ENCODE assay signal across 3 cellular contexts in the genomic region with DNA sequence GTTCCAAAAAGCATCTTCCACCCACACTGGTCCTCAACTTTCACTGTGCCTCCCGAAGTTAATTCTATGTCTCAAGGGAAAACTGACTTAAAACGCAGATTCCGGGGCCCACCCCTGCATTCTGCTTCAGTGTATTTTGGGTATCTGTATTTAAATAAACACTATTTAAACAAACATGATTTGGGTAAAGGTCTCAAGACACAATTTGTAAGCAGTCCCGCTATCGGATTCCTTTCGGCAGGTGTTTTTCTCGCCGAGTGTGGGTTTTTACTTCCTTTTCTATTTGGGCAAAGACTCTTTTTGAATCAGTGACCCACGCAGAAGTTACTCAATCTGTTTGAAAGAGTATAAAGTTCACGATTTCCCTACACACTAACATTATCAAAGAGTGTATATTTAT.
TF ChIP-seq lines count a peak whose summit lies in the region.

No MANE protein-coding gene starts in this region.

TF ChIP-seq in SK-N-SH, 30 proteins besides CTCF, POLR2A, EP300 and RAD21 (continued from another document):
- TF ChIP-seq ZBTB33 (IDR thresholded peaks at IDR 0.05; ENCODE audit: borderline replicate concordance, low read depth) (no peak), TCF12 (IDR thresholded peaks at IDR 0.05) (no peak), ELF1 (IDR thresholded peaks at IDR 0.05) (no peak), NRF1 (IDR thresholded peaks at IDR 0.05; ENCODE audit: low read depth, low read length) (no peak)
TF ChIP-seq in SK-N-SH: peak in this region for 0.

TF ChIP-seq in SK-N-SH treated with all-trans-retinoic acid at 6 μM for 48 hours, 23 proteins besides CTCF, POLR2A, EP300 and RAD21 (continued from another document):
- TF ChIP-seq TSHZ2 (CRISPR knock-in tag; IDR thresholded peaks at IDR 0.05) (no peak), ZNF565 (CRISPR knock-in tag; conservative IDR thresholded peaks at IDR 0.05; ENCODE audit: low read depth) (no peak), POU6F1 (CRISPR knock-in tag; IDR thresholded peaks at IDR 0.05; ENCODE audit: borderline replicate concordance, low read depth) (no peak), PATZ1 (CRISPR knock-in tag; IDR thresholded peaks at IDR 0.05; ENCODE audit: borderline replicate concordance) (no peak), RARB (CRISPR knock-in tag; IDR thresholded peaks at IDR 0.05) (no peak), ARNTL (CRISPR knock-in tag; IDR thresholded peaks at IDR 0.05; ENCODE audit: borderline replicate concordance, low read depth) (no peak)

TF ChIP-seq in WTC11, 78 proteins besides CTCF, POLR2A, EP300 and RAD21 (continued from another document):
- TF ChIP-seq, protein P1, sequence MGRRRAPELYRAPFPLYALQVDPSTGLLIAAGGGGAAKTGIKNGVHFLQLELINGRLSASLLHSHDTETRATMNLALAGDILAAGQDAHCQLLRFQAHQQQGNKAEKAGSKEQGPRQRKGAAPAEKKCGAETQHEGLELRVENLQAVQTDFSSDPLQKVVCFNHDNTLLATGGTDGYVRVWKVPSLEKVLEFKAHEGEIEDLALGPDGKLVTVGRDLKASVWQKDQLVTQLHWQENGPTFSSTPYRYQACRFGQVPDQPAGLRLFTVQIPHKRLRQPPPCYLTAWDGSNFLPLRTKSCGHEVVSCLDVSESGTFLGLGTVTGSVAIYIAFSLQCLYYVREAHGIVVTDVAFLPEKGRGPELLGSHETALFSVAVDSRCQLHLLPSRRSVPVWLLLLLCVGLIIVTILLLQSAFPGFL (CRISPR knock-in tag; IDR thresholded peaks at IDR 0.05; ENCODE audit: borderline replicate concordance) = no peak
- TF ChIP-seq ZNF121 (CRISPR knock-in tag; IDR thresholded peaks at IDR 0.05) (no peak), PRDM15 (CRISPR knock-in tag; IDR thresholded peaks at IDR 0.05) (no peak), E2F1 (CRISPR knock-in tag; IDR thresholded peaks at IDR 0.05) (no peak), FOXJ3 (CRISPR knock-in tag; IDR thresholded peaks at IDR 0.05; ENCODE audit: borderline replicate concordance) (no peak), FOXK1 (CRISPR knock-in tag; IDR thresholded peaks at IDR 0.05) (no peak), ATF3 (CRISPR knock-in tag; conservative IDR thresholded peaks at IDR 0.05) (no peak), NFATC4 (CRISPR knock-in tag; IDR thresholded peaks at IDR 0.05) (no peak)
- TF ChIP-seq, protein P2, sequence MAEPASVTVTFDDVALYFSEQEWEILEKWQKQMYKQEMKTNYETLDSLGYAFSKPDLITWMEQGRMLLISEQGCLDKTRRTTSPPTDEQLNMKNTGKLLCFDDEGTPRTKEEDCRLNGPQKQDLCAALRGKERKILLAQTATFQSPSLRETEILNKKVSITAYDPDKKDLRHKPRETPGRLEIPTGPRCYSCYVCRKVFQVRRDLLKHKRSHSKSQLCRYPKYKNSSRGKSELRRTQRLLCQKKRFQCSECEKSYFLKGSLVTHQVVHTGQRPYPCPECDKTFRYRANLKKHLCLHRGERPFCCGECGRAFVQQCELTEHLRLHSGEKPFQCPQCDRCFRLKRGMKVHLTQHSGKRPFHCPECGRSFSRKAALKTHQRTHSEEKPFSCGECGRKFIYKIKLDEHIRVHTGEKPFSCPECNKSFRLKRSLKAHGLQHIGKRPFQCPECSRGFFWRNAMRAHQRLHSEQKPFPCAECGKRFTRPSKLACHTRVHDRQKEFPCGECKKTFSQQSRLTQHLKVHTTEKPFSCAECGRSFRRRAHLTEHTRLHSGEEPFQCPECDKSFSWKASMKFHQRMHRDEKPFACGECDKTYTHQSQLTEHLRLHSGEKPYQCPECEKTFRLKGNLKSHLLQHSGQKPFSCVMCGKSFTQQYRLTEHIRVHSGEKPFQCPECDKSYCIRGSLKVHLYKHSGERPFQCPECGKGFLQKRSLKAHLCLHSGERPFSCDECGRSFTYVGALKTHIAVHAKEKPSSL (CRISPR knock-in tag; conservative IDR thresholded peaks at IDR 0.05) = no peak
- TF ChIP-seq, protein P3, sequence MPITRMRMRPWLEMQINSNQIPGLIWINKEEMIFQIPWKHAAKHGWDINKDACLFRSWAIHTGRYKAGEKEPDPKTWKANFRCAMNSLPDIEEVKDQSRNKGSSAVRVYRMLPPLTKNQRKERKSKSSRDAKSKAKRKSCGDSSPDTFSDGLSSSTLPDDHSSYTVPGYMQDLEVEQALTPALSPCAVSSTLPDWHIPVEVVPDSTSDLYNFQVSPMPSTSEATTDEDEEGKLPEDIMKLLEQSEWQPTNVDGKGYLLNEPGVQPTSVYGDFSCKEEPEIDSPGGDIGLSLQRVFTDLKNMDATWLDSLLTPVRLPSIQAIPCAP (CRISPR knock-in tag; IDR thresholded peaks at IDR 0.05) = no peak
